Comparison of ENCODE assay signal across 17 cellular contexts in the genomic region with DNA sequence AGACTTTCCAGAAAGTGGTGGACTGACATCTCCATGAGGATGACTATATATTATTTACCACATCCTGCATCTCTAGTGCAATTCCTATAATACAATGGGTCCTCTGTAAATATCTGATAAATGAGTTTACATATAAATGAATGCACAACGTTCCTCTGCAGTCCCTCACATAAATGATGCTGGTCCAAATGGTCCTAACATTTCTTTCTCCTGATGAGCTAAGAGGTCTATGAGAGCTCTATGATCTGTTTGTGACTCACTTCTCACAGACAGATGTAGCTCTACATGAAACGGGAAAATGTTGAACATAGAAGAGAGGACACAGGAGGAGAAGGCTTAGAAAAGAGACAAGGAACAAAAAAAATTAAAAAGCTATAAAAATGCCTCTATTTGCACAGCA.
"Had no signal": no experiment of that assay in that cellular context is flagged by ENCODE, and none has a peak within 500 bp of the region (broad histone marks: within the 10 kb centered on the region; RNA-seq: fewer than 3 reads in every experiment).

No MANE protein-coding gene starts in this region.

- DNase-seq: activated CD4-positive, alpha-beta T cell treated with anti-CD3 and anti-CD28 coated beads, Interleukin-2, amount 10 ng/mL, durations not matched to agents 24 days and 14 days; activated CD4-positive, CD25-positive, alpha-beta regulatory T cell; activated CD8-positive, alpha-beta memory T cell treated with anti-CD3 and anti-CD28 coated beads for 24 hours; activated gamma-delta T cell treated with Interleukin-2 at 50 U/mL for 16 hours; amygdala; cortex of kidney; effector CD8-positive, alpha-beta T cell; hippocampal formation; kidney; left lung; mesendoderm; posterior cingulate gyrus; retina; stimulated activated CD4-positive, alpha-beta T cell treated with anti-CD3 and anti-CD28 coated beads, Interleukin-4, amount 100 ng/mL, for 1 hour; stimulated activated naive B cell treated with anti-CD40 and anti-IgM and Interleukin-4, amounts not matched to agents 10 μg/mL and 1 μg/mL and 100 μg/mL, for 72 hours; T-helper 2 cell; tibial artery had no signal
